ENCODE assay signal across 11 cellular contexts in genomic region chr3:11510001-11510760, GRCh38.
DNase-seq lines count a peak whose midpoint lies in the region; ATAC-seq and TF ChIP-seq lines count a peak whose summit lies in the region.
"Had no signal": no experiment of that assay in that cellular context is flagged by ENCODE, and none has a peak within 500 bp of the region (broad histone marks: within the 10 kb centered on the region; RNA-seq: fewer than 3 reads in every experiment).

No MANE protein-coding gene starts in this region.

- H3K4me3 ChIP-seq in esophagus muscularis mucosa (no peak overlapping the region), osteoblast (ENCODE audit: insufficient read depth, low read length) (peak overlapping the region; percentile 31)

- 70% methylated on average over 10 of the region's 10 CpGs for WGBS in esophagus muscularis mucosa

- TF ChIP-seq POLR2A in esophagus muscularis mucosa (IDR thresholded peaks at IDR 0.05; ENCODE audit: low read depth) = no peak

- ATAC-seq in activated CD4-positive, CD25-positive, alpha-beta regulatory T cell treated with anti-CD3 and anti-CD28 coated beads, Interleukin-2, amount 50 U/mL, for 24 hours = no peak
- ATAC-seq: stimulated activated memory B cell treated with anti-CD40 and anti-IgM and Interleukin-4, amounts not matched to agents 10 μg/mL and 1 μg/mL and 100 μg/mL, for 72 hours had no signal

- no peaks in the 10 kb centered on the region for H3K9me3 ChIP-seq in esophagus muscularis mucosa
- H3K9me3 ChIP-seq in osteoblast (ENCODE audit: low read depth, low read length) = no peaks in the 10 kb centered on the region

- no peak for TF ChIP-seq EP300 in esophagus muscularis mucosa (IDR thresholded peaks at IDR 0.05)

- H3K27ac ChIP-seq in C4-2B (peak overlapping the region; percentile 73), esophagus muscularis mucosa (replicated peaks in 1 of 4) (peak overlapping the region; percentile 68 to 80 (median 76)), osteoblast (ENCODE audit: low read depth, low read length) (peak overlapping the region; percentile 95)

- no peaks in the 10 kb centered on the region for H4K20me1 ChIP-seq in osteoblast (ENCODE audit: insufficient read depth, low read length)

- H3K79me2 ChIP-seq in osteoblast (ENCODE audit: insufficient read depth, low read length) = peaks cover 6% of the 10 kb centered on the region

- no peak overlapping the region for H2AFZ ChIP-seq in osteoblast (ENCODE audit: low read length)

- H3K27me3 ChIP-seq in esophagus muscularis mucosa (no peaks in the 10 kb centered on the region), osteoblast (ENCODE audit: insufficient read depth, low read length) (no peaks in the 10 kb centered on the region)

- TF ChIP-seq CTCF in C4-2B (conservative IDR thresholded peaks at IDR 0.05) = no peak
- no peak for TF ChIP-seq CTCF in esophagus muscularis mucosa (IDR thresholded peaks at IDR 0.05)
- TF ChIP-seq CTCF in osteoblast (IDR thresholded peaks at IDR 0.05; ENCODE audit: extremely low read depth, low read depth, low read length) = no peak

- DNase-seq in NCI-H69 (lab: John Stamatoyannopoulos, UW) (peak; percentile 83), esophagus muscularis mucosa (ENCODE audit: extremely low spot score) (no peak), osteoblast (ENCODE audit: insufficient read length, low spot score, missing footprints) (peak; percentile 85), NCI-H1694 treated with DMSO at 0.1 percent for 48 hours (lab: John Stamatoyannopoulos, UW) (no peak), RKO (ENCODE audit: low spot score) (no peak)
- DNase-seq in stimulated activated naive CD4-positive, alpha-beta T cell (lab: John Stamatoyannopoulos, UW) = no peak
- DNase-seq: central memory CD4-positive, alpha-beta T cell; hippocampal formation had no signal

- intact Hi-C loops in esophagus muscularis mucosa (cut with DNase I) = no loop called here

- peak overlapping the region; percentile 76 for H3K4me2 ChIP-seq in osteoblast (ENCODE audit: insufficient read depth, low read length)

- H3K36me3 ChIP-seq in esophagus muscularis mucosa (no peaks in the 10 kb centered on the region), osteoblast (ENCODE audit: insufficient read depth, low read length) (peaks cover 2% of the 10 kb centered on the region)

- H3K4me1 ChIP-seq in esophagus muscularis mucosa (peaks cover 40 to 52% (median 52%) of the 10 kb centered on the region in 4 donors), osteoblast (ENCODE audit: insufficient read depth, low read length) (peaks cover 47% of the 10 kb centered on the region)

Comparison
In these comparisons a context has a peak if more than half of its experiments do, and no peak if none do; other contexts are left out.
1. DNase-seq: peak in NCI-H69 (single experiment) and osteoblast (single experiment); none in esophagus muscularis mucosa (single experiment), NCI-H1694 treated with DMSO at 0.1 percent for 48 hours (single experiment), RKO (single experiment) and stimulated activated naive CD4-positive, alpha-beta T cell (0 of 6).
2. Peak in every context shown above with its lines, with median percentiles within 50 percentile points of each other: H3K27ac ChIP-seq.